Comparison of ENCODE assay signal across 7 cellular contexts in the genomic region with DNA sequence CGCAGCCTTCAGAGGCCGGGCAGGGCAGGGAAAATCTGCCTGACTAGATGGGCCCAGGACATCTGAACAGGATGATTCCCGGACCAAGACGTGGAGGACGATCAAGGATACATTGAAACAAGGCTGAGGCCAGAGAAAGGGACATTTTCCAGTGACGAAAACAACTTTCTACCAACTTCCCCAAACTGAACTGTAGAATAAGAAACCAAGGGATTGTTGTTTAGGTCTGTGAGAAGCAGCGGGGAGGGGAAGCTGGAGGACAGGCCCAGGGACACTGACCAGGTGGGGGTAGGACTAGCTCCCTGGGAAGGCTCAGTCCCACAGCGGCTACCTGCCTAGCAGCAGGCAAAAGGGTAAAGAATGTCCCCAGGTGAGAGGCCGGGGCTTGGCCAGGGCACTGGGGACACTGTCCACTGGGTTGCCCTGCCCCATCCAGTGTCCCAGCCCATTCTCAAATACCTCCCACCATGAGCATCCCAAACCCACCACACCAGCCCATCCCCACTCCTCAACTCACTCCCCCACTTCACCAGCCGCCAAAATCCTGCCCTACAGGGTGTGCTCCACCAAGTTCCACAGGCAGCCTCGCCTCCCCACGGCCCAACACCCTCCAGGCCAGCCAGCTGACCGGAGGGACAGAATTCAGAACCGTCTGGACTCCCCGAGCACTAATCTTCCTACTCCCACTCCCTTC. TPM values are rescaled to one million over a fixed set of nuclear protein-coding genes. Genes with fewer than 3 reads are reported as not detected.
A peak's percentile ranks its signal among the peaks of the same experiment; 100 is the strongest.
DNase-seq lines count a peak whose midpoint lies in the region; ATAC-seq and TF ChIP-seq lines count a peak whose summit lies in the region.
"Had no signal": no experiment of that assay in that cellular context is flagged by ENCODE, and none has a peak within 500 bp of the region (broad histone marks: within the 10 kb centered on the region; RNA-seq: fewer than 3 reads in every experiment).

No MANE protein-coding gene starts in this region.

- WGBS in tibial nerve, 2 donors, result 0 to 1% methylated on average over 14 to 15 of the region's 15 CpGs

- TF ChIP-seq EP300 in tibial nerve (IDR thresholded peaks at IDR 0.05), result no peak

- H3K9me3 ChIP-seq in tibial nerve, result no peaks in the 10 kb centered on the region

- H3K36me3 ChIP-seq in tibial nerve, result no peaks in the 10 kb centered on the region

- H3K27ac ChIP-seq in tibial nerve, result peak overlapping the region; percentile 97 to 99 (median 99)

- peaks cover 4 to 79% (median 54%) of the 10 kb centered on the region in 4 donors for H3K4me1 ChIP-seq in tibial nerve

- peak; percentile 0 for ATAC-seq in left ventricle myocardium superior
- no peak for ATAC-seq in HG03175 (IDR thresholded peaks at IDR 0.05; ENCODE audit: unreplicated experiment)

- TF ChIP-seq POLR2A in tibial nerve (IDR thresholded peaks at IDR 0.05), result no peak

- TF ChIP-seq CTCF in tibial nerve (IDR thresholded peaks at IDR 0.05), result no peak

- H3K4me3 ChIP-seq in tibial nerve, result peak overlapping the region; percentile 62 to 89 (median 88)

- intact Hi-C loops in left ventricle myocardium superior (cut with micrococcal nuclease), result no loop called here

- no peaks in the 10 kb centered on the region for H3K27me3 ChIP-seq in tibial nerve

- peak; percentile 36 for DNase-seq in DMS 273 (lab: John Stamatoyannopoulos, UW; ENCODE audit: unreplicated experiment)
- DNase-seq in DMS 273 treated with DMSO at 0.1 percent for 48 hours (lab: John Stamatoyannopoulos, UW), result no peak
- peak; percentile 11 for DNase-seq in left ventricle myocardium superior
- no peak for DNase-seq in tibial nerve (ENCODE audit: low spot score in 2 of 2)
- DNase-seq in G401 (ENCODE audit: low spot score), result no peak
- DNase-seq: 8988T had no signal

- in situ Hi-C loops in G401 (cut with HindIII; ENCODE audit: low sequenced_read_pairs), result no loop called here

RNA-seq across cellular contexts. Expression of gene TNFRSF1A, which starts 1.0 kb away (rescaled TPM):
- total RNA-seq in left ventricle myocardium superior, result 44.0 TPM
- total RNA-seq in tibial nerve, result 100 to 1,000 TPM; 196 to 437 (median 306) TPM
- total RNA-seq in G401 (2014; rRNA removed; shearing (Covaris generic)), result 87.6 and 118 TPM in 2 replicates

RNA-seq across cellular contexts. Expression of gene PLEKHG6, which starts 30.4 kb away (rescaled TPM):
- total RNA-seq in left ventricle myocardium superior, result 0.47 TPM
- 10 to 100 TPM in 1 of 4 donors, 1 to 10 TPM in 2, not detected in 1; 2.9 to 15.3 (median 7.6) TPM for total RNA-seq in tibial nerve
- 0.06 and 0.14 TPM in 2 replicates for total RNA-seq in G401 (2014; rRNA removed; shearing (Covaris generic))

RNA-seq across cellular contexts. Expression of gene SCNN1A, which starts 34.5 kb away (rescaled TPM):
- total RNA-seq in left ventricle myocardium superior (1.7 TPM), tibial nerve (10 to 100 TPM; 15.9 to 46.5 (median 18.8) TPM)
- total RNA-seq in G401 (2014; rRNA removed; shearing (Covaris generic)), result 28.7 and 67.9 TPM in 2 replicates

RNA-seq across cellular contexts. Expression of gene LTBR, which starts 43.1 kb away (rescaled TPM):
- total RNA-seq in left ventricle myocardium superior (32.9 TPM), tibial nerve (100 to 1,000 TPM; 119 to 234 (median 151) TPM)
- 0.86 and 10.1 TPM in 2 replicates for total RNA-seq in G401 (2014; rRNA removed; shearing (Covaris generic))

Comparison
In these comparisons a context has a peak if more than half of its experiments do, and no peak if none do; other contexts are left out.
1. DNase-seq: peak in DMS 273 (single experiment) and left ventricle myocardium superior (single experiment); none in DMS 273 treated with DMSO at 0.1 percent for 48 hours (single experiment), tibial nerve (0 of 2) and G401 (single experiment).